8 cellular contexts compared by ENCODE assay signal in the genomic region with DNA sequence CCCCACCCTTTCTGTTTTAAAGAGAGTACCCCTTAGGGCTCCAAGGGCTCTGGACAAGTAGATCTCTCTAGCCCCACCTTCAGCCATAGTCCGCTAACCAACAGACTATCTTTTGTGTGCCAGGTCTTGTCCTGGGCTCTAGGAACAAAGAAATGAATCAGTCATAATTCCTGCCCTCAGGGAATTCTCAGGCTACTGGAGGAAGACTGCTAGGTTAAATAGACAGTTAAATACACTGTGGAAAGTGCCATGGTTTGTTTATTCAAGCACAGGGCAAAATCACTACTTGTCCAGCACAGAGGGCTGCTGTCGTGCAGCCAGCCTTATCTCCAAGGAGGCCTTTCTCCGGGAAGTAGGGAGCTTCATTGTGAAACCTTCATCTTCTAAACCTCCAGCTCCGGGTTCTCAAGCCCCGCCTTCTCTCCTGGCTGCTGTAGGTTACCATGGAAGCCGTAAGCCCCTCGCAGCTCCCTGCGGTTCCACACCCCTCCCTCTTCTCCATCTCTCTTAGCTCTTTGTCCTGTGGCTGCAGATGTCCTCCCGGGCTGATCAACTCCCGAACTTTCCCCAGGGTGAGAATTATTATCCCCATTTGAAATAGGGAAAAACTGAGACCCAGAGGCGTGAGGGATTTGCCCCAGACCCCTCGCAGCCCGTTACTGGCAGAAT. TPM values are rescaled to one million over a fixed set of nuclear protein-coding genes. Genes with fewer than 3 reads are reported as not detected.
DNase-seq lines count a peak whose midpoint lies in the region; ATAC-seq and TF ChIP-seq lines count a peak whose summit lies in the region.

No MANE protein-coding gene starts in this region.

- ATAC-seq in CD8-positive, alpha-beta T cell = no peak
- peak; percentile 39 to 49 for ATAC-seq in lower lobe of right lung
- no peak for ATAC-seq in HG03432 (IDR thresholded peaks at IDR 0.05; ENCODE audit: unreplicated experiment)

- H3K27me3 ChIP-seq in CD8-positive, alpha-beta T cell (ENCODE audit: insufficient read depth, low read length) = no peaks in the 10 kb centered on the region
- H3K27me3 ChIP-seq in lower lobe of right lung (ENCODE audit: low read depth) = no peaks in the 10 kb centered on the region

- no peaks in the 10 kb centered on the region for H3K27me3 Mint-ChIP-seq in CD8-positive, alpha-beta T cell (ENCODE audit: low read depth)
- H3K27me3 Mint-ChIP-seq in activated CD4-positive, alpha-beta memory T cell treated with anti-CD3 and anti-CD28 coated beads for 36 hours = no peaks in the 10 kb centered on the region

- DNase-seq in CD8-positive, alpha-beta T cell = no peak
- DNase-seq in LoVo (ENCODE audit: low spot score) (peak; percentile 40), astrocyte of the spinal cord (ENCODE audit: low read depth, low spot score) (peak; percentile 27), lower lobe of right lung (no peak), cerebellar nuclear complex (lab: John Stamatoyannopoulos, UW) (no peak)
- DNase-seq in NK-92 treated with Interleukin-12 subunit alpha and Interleukin-12 subunit beta, amount 100 ng/mL, for 24 hours (lab: John Stamatoyannopoulos, UW) = no peak
- no peak for DNase-seq in activated CD4-positive, alpha-beta memory T cell treated with anti-CD3 and anti-CD28 coated beads for 36 hours

- peak overlapping the region; percentile 73 for H3K27ac Mint-ChIP-seq in CD8-positive, alpha-beta T cell
- H3K27ac Mint-ChIP-seq in activated CD4-positive, alpha-beta memory T cell treated with anti-CD3 and anti-CD28 coated beads for 36 hours = no peak overlapping the region

- no peaks in the 10 kb centered on the region for H3K9me3 ChIP-seq in CD8-positive, alpha-beta T cell (ENCODE audit: low read length)
- no peaks in the 10 kb centered on the region for H3K9me3 ChIP-seq in lower lobe of right lung

- H3K4me3 Mint-ChIP-seq in CD8-positive, alpha-beta T cell = no peak overlapping the region
- no peak overlapping the region for H3K4me3 Mint-ChIP-seq in activated CD4-positive, alpha-beta memory T cell treated with anti-CD3 and anti-CD28 coated beads for 36 hours

- H3K27ac ChIP-seq in CD8-positive, alpha-beta T cell (ENCODE audit: low read depth, low read length) = no peak overlapping the region
- H3K27ac ChIP-seq in lower lobe of right lung = no peak overlapping the region

- in situ Hi-C loops in astrocyte of the spinal cord (cut with HindIII; ENCODE audit: low sequenced_read_pairs) = no loop called here

- peaks cover 37% of the 10 kb centered on the region for H3K36me3 Mint-ChIP-seq in CD8-positive, alpha-beta T cell
- H3K36me3 Mint-ChIP-seq in activated CD4-positive, alpha-beta memory T cell treated with anti-CD3 and anti-CD28 coated beads for 36 hours = peaks cover 3% of the 10 kb centered on the region

- no peaks in the 10 kb centered on the region for H3K4me1 ChIP-seq in CD8-positive, alpha-beta T cell (ENCODE audit: insufficient read depth, low read length)
- no peaks in the 10 kb centered on the region for H3K4me1 ChIP-seq in lower lobe of right lung

- no peak overlapping the region for H3K4me3 ChIP-seq in CD8-positive, alpha-beta T cell (ENCODE audit: low read depth, low read length)
- H3K4me3 ChIP-seq in astrocyte of the spinal cord (ENCODE audit: low read depth, low read length) (no peak overlapping the region), lower lobe of right lung (no peak overlapping the region)

- CTCF ChIA-PET in CD8-positive, alpha-beta T cell (lab: Charles Lee) = interaction anchor here (0.6 to 1.2 kb wide), 2 partner anchors 24 to 30 kb away, joined by 3 read pairs; a partner anchor contains a TSS
- CTCF ChIA-PET in activated CD4-positive, alpha-beta memory T cell treated with anti-CD3 and anti-CD28 coated beads for 36 hours (lab: Charles Lee) = no interaction called here

- intact Hi-C loops in CD8-positive, alpha-beta T cell (cut with DNase I, micrococcal nuclease) = no loop called here
- intact Hi-C loops in lower lobe of right lung (cut with DNase I) = no loop called here
- intact Hi-C loops in activated CD4-positive, alpha-beta memory T cell treated with anti-CD3 and anti-CD28 coated beads for 36 hours (cut with micrococcal nuclease) = no loop called here

- H3K9me3 Mint-ChIP-seq in CD8-positive, alpha-beta T cell = no peaks in the 10 kb centered on the region
- H3K9me3 Mint-ChIP-seq in activated CD4-positive, alpha-beta memory T cell treated with anti-CD3 and anti-CD28 coated beads for 36 hours = no peaks in the 10 kb centered on the region

- no peaks in the 10 kb centered on the region for H3K36me3 ChIP-seq in CD8-positive, alpha-beta T cell (ENCODE audit: insufficient read depth, low read length)
- H3K36me3 ChIP-seq in lower lobe of right lung = no peaks in the 10 kb centered on the region

- H3K4me1 Mint-ChIP-seq in CD8-positive, alpha-beta T cell (ENCODE audit: low read depth) = peaks cover 10% of the 10 kb centered on the region
- H3K4me1 Mint-ChIP-seq in activated CD4-positive, alpha-beta memory T cell treated with anti-CD3 and anti-CD28 coated beads for 36 hours (ENCODE audit: low read depth) = peaks cover 22% of the 10 kb centered on the region

- no peak for TF ChIP-seq CTCF in CD8-positive, alpha-beta T cell (IDR thresholded peaks at IDR 0.05)
- TF ChIP-seq CTCF in astrocyte of the spinal cord (IDR thresholded peaks at IDR 0.05; ENCODE audit: low read depth, low read length) = no peak
- no peak for TF ChIP-seq CTCF in lower lobe of right lung (IDR thresholded peaks at IDR 0.05)

- POLR2A ChIA-PET in CD8-positive, alpha-beta T cell (lab: Charles Lee) = no interaction called here
- POLR2A ChIA-PET in activated CD4-positive, alpha-beta memory T cell treated with anti-CD3 and anti-CD28 coated beads for 36 hours (lab: Charles Lee) = no interaction called here

RNA-seq across cellular contexts. Expression of a gene that starts 29.8 kb away (rescaled TPM):
- 10 to 100 TPM; 20.9 to 21.3 TPM for total RNA-seq in CD8-positive, alpha-beta T cell
- 1.6 TPM for total RNA-seq in lower lobe of right lung
- 10 to 100 TPM in 1 of 2 experiments, 1 to 10 TPM in 1; 9.9 to 11.0 TPM for total RNA-seq in activated CD4-positive, alpha-beta memory T cell treated with anti-CD3 and anti-CD28 coated beads for 36 hours

RNA-seq across cellular contexts. Expression of a gene that starts 35.4 kb away (rescaled TPM):
- 1 to 10 TPM in 1 of 2 experiments, under 1 TPM in 1; 0.94 to 1.8 TPM for total RNA-seq in CD8-positive, alpha-beta T cell
- 14.4 TPM for total RNA-seq in lower lobe of right lung
- 10 to 100 TPM; 17.9 to 18.7 TPM for total RNA-seq in activated CD4-positive, alpha-beta memory T cell treated with anti-CD3 and anti-CD28 coated beads for 36 hours

Comparison
In these comparisons a context has a peak if more than half of its experiments do, and no peak if none do; other contexts are left out.
1. ATAC-seq: peak in lower lobe of right lung (2 of 2); none in CD8-positive, alpha-beta T cell (single experiment) and HG03432 (single experiment).
2. DNase-seq: peak in LoVo (single experiment) and astrocyte of the spinal cord (single experiment); none in CD8-positive, alpha-beta T cell (0 of 7), lower lobe of right lung (single experiment), NK-92 treated with Interleukin-12 subunit alpha and Interleukin-12 subunit beta, amount 100 ng/mL, for 24 hours (single experiment), cerebellar nuclear complex (0 of 2) and activated CD4-positive, alpha-beta memory T cell treated with anti-CD3 and anti-CD28 coated beads for 36 hours (single experiment).